ENCODE assay signal across 13 cellular contexts in genomic region chr11:2824851-2825250, GRCh38.
DNase-seq lines count a peak whose midpoint lies in the region; ATAC-seq and TF ChIP-seq lines count a peak whose summit lies in the region.
"Had no signal": no experiment of that assay in that cellular context is flagged by ENCODE, and none has a peak within 500 bp of the region (broad histone marks: within the 10 kb centered on the region; RNA-seq: fewer than 3 reads in every experiment).

No MANE protein-coding gene starts in this region.

- TF ChIP-seq POLR2A in breast epithelium (IDR thresholded peaks at IDR 0.05) (no peak), gastrocnemius medialis (IDR thresholded peaks at IDR 0.05) (no peak)

- H3K36me3 ChIP-seq in breast epithelium (no peaks in the 10 kb centered on the region), lower lobe of right lung (no peaks in the 10 kb centered on the region), gastrocnemius medialis (no peaks in the 10 kb centered on the region), mesendoderm (ENCODE audit: control insufficient read depth, insufficient read depth, low read length) (no peaks in the 10 kb centered on the region), H7 (replicated peaks; ENCODE audit: control insufficient read depth, insufficient read depth, low read length) (no peaks in the 10 kb centered on the region)

- H3K27me3 ChIP-seq in breast epithelium, result no peaks in the 10 kb centered on the region
- no peaks in the 10 kb centered on the region for H3K27me3 ChIP-seq in lower lobe of right lung (ENCODE audit: low read depth)
- peaks cover 0 to 6% (median 2%) of the 10 kb centered on the region in 3 donors for H3K27me3 ChIP-seq in gastrocnemius medialis
- no peaks in the 10 kb centered on the region for H3K27me3 ChIP-seq in mesendoderm (ENCODE audit: insufficient read depth, low read length, poor library complexity)
- peaks cover 1% of the 10 kb centered on the region for H3K27me3 ChIP-seq in H7 (ENCODE audit: control insufficient read depth, insufficient read depth, low read length)

- H2BK5ac ChIP-seq in mesendoderm (ENCODE audit: low read length), result no peak overlapping the region

- H3K27ac ChIP-seq in breast epithelium (peak overlapping the region; percentile 95 to 98), lower lobe of right lung (peak overlapping the region; percentile 80), gastrocnemius medialis (peak overlapping the region; percentile 66 to 81 (median 74)), mesendoderm (ENCODE audit: low read depth, low read length) (no peak overlapping the region)

- H2AK5ac ChIP-seq in mesendoderm (ENCODE audit: low read length), result no peak overlapping the region

- no peak overlapping the region for H2BK15ac ChIP-seq in mesendoderm (replicated peaks; ENCODE audit: low read depth)

- intact Hi-C loops in breast epithelium (cut with DNase I; ENCODE audit: low total_unique reads), result no loop called here
- intact Hi-C loops in lower lobe of right lung (cut with DNase I), result no loop called here
- intact Hi-C loops in gastrocnemius medialis (cut with DNase I; ENCODE audit: low total_unique reads), result no loop called here

- no peak for TF ChIP-seq CTCF in breast epithelium (IDR thresholded peaks at IDR 0.05)
- no peak for TF ChIP-seq CTCF in lower lobe of right lung (IDR thresholded peaks at IDR 0.05)
- no peak for TF ChIP-seq CTCF in gastrocnemius medialis (IDR thresholded peaks at IDR 0.05 in 4 of 5, conservative IDR thresholded peaks at IDR 0.05 in 1 of 5)

- H2BK120ac ChIP-seq in mesendoderm (ENCODE audit: low read depth, low read length), result no peak overlapping the region

- H3K23ac ChIP-seq in mesendoderm (ENCODE audit: low read length), result no peak overlapping the region

- no peak overlapping the region for H3K18ac ChIP-seq in mesendoderm (ENCODE audit: low read length)

- H3K4ac ChIP-seq in mesendoderm (ENCODE audit: low read depth, low read length), result no peak overlapping the region

- H4K8ac ChIP-seq in mesendoderm (ENCODE audit: low read depth, low read length), result no peak overlapping the region

- H3K79me1 ChIP-seq in mesendoderm (ENCODE audit: low read length), result no peaks in the 10 kb centered on the region

- DNase-seq in AG20443 (ENCODE audit: low spot score) (peak; percentile 57), breast epithelium (ENCODE audit: low spot score in 2 of 2) (no peak), lower lobe of right lung (no peak), gastrocnemius medialis (peak in 1 of 2 donors; percentile 29), mesendoderm (no peak), H7 (no peak), NCI-H2081 (lab: John Stamatoyannopoulos, UW) (no peak), retina (no peak)
- DNase-seq: activated CD8-positive, alpha-beta T cell treated with anti-CD3 and anti-CD28 coated beads for 36 hours; effector CD4-positive, alpha-beta T cell; hippocampal formation; NCI-H2029 treated with DMSO at 0.1 percent for 48 hours had no signal

- peak overlapping the region in 1 of 3 donors; percentile 9 for H3K4me3 ChIP-seq in breast epithelium
- no peak overlapping the region for H3K4me3 ChIP-seq in lower lobe of right lung
- H3K4me3 ChIP-seq in gastrocnemius medialis, result peak overlapping the region in 2 of 4 donors; percentile 18 to 31
- no peak overlapping the region for H3K4me3 ChIP-seq in mesendoderm (ENCODE audit: low read length)
- H3K4me3 ChIP-seq in H7 (ENCODE audit: insufficient read depth, low read depth, low read length), result no peak overlapping the region

- H3K9me3 ChIP-seq in breast epithelium (peaks cover 0 to 8% of the 10 kb centered on the region in 2 donors), lower lobe of right lung (peaks cover under 1% of the 10 kb centered on the region), gastrocnemius medialis (no peaks in the 10 kb centered on the region)

- no CpG with 5 or more reads among the region's 18 CpGs for WGBS in mesendoderm (ENCODE audit: extremely low coverage, insufficient coverage, low lambda C conversion rate)

- in situ Hi-C loops in gastrocnemius medialis (cut with MboI; ENCODE audit: low sequenced_read_pairs in 4 of 4), result no loop called here

- H3K4me2 ChIP-seq in mesendoderm (ENCODE audit: low read length), result no peak overlapping the region

- H3K56ac ChIP-seq in mesendoderm (ENCODE audit: low read length), result no peak overlapping the region

- no peak overlapping the region for H4K5ac ChIP-seq in mesendoderm (ENCODE audit: low read length)

- no peak overlapping the region for H3K9ac ChIP-seq in mesendoderm (ENCODE audit: low read length)

- ATAC-seq in lower lobe of right lung (peak; percentile 8 to 22), gastrocnemius medialis (peak; percentile 20 to 24)
- ATAC-seq: activated CD8-positive, alpha-beta T cell treated with anti-CD3 and anti-CD28 coated beads for 36 hours; activated naive CD4-positive, alpha-beta T cell treated with anti-CD3 and anti-CD28 coated beads, Interleukin-2, amount 50 U/mL, for 72 hours had no signal

- H3K4me1 ChIP-seq in breast epithelium (peaks cover 15 to 22% of the 10 kb centered on the region in 2 donors), lower lobe of right lung (peaks cover 34% of the 10 kb centered on the region), gastrocnemius medialis (peaks cover 28 to 30% of the 10 kb centered on the region in 2 donors), mesendoderm (ENCODE audit: control insufficient read depth, low read depth, low read length) (no peaks in the 10 kb centered on the region)

- no peaks in the 10 kb centered on the region for H3K79me2 ChIP-seq in mesendoderm (ENCODE audit: control insufficient read depth, insufficient read depth, low read length)
